Comparison of ENCODE assay signal across 1 cellular context in the genomic region with DNA sequence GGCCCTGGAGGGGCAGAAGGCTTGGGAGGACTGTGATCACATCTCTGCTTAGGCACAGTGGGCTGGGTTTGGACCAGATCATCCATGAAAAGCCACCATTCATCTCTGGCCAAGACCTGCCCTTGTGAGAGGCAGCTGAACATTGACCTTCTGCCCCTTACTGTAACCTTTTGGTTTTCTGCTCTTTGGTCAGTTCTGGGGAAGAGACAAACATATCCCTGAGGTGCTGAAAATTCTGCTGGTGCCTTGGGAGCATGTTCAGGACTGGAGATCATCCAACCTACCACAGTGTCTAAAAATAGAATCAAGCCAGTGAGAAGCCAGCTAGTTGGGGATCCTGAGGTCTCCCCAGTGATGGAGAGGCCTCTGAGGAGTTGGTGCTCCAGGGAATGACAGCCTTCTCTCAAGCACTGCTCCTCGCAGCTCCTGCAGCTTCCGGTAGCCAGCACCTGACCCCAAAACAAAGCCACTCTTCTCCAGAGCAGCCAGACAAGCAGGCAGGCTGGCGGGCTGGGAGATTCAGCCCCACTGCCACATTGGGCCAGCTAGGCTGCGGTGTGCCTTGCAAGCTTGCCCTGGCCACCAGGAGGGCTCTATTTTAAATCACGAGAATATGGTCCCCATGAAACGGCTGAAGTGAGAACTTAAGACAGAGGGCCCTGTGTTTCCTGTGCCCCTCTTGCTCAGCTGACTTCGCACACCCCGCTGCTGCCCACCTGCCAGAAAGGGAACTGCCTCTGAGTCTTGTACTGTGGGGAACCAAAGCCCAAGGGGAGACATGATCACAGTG.
TF ChIP-seq lines count a peak whose summit lies in the region.

No MANE protein-coding gene starts in this region.

TF ChIP-seq in HepG2, 621 proteins besides CTCF, POLR2A, EP300 and RAD21 (continued from another document and continues in another):
- TF ChIP-seq TGIF2 (CRISPR knock-in tag; IDR thresholded peaks at IDR 0.05) (peak; percentile 41; the same call in 1 of the 2 replicates), GFI1 (CRISPR knock-in tag; IDR thresholded peaks at IDR 0.05; ENCODE audit: borderline replicate concordance) (peak; percentile 45; the same call in 1 of the 2 replicates), SOX6 (IDR thresholded peaks at IDR 0.05) (no peak), SOX6 (CRISPR knock-in tag; IDR thresholded peaks at IDR 0.05) (peak; percentile 41; the same call in 1 of the 2 replicates), FOXM1 (CRISPR knock-in tag; IDR thresholded peaks at IDR 0.05) (no peak), AGO1 (IDR thresholded peaks at IDR 0.05; ENCODE audit: low read depth, low read length, poor library complexity, severe bottlenecking) (no peak), HES4 (CRISPR knock-in tag; IDR thresholded peaks at IDR 0.05; ENCODE audit: borderline replicate concordance) (no peak), NCOA2 (CRISPR knock-in tag; IDR thresholded peaks at IDR 0.05) (peak; percentile 38; the same call in 1 of the 2 replicates), NR2C2 (CRISPR knock-in tag; IDR thresholded peaks at IDR 0.05; ENCODE audit: borderline replicate concordance) (peak; percentile 66), ZBTB7B (CRISPR knock-in tag; IDR thresholded peaks at IDR 0.05) (0 out of 2 replicates have a peak, but pooled peaks have one; percentile 28), SNAPC2 (CRISPR knock-in tag; IDR thresholded peaks at IDR 0.05) (0 out of 2 replicates have a peak, but pooled peaks have one; percentile 54), RCOR2 (CRISPR knock-in tag; IDR thresholded peaks at IDR 0.05) (peak; percentile 64; the same call in 1 of the 2 replicates), ZNF619 (CRISPR knock-in tag; IDR thresholded peaks at IDR 0.05) (no peak), ERF (CRISPR knock-in tag; IDR thresholded peaks at IDR 0.05) (no peak), ZMYM4 (CRISPR knock-in tag; IDR thresholded peaks at IDR 0.05) (peak; percentile 65), ZFP36L2 (CRISPR knock-in tag; IDR thresholded peaks at IDR 0.05) (no peak), YEATS4 (CRISPR knock-in tag; IDR thresholded peaks at IDR 0.05; ENCODE audit: borderline replicate concordance) (no peak), ZNF781 (CRISPR knock-in tag; IDR thresholded peaks at IDR 0.05; ENCODE audit: borderline replicate concordance, not compliant biosample characterization) (no peak), SMYD3 (CRISPR knock-in tag; IDR thresholded peaks at IDR 0.05) (0 out of 2 replicates have a peak, but pooled peaks have one; percentile 40), ZNF292 (CRISPR knock-in tag; IDR thresholded peaks at IDR 0.05; ENCODE audit: borderline replicate concordance, low read depth) (peak; percentile 80), ARNTL (CRISPR knock-in tag; IDR thresholded peaks at IDR 0.05) (no peak), GABPA (IDR thresholded peaks at IDR 0.05; ENCODE audit: low read depth, low read length) (no peak), GABPA (CRISPR knock-in tag; IDR thresholded peaks at IDR 0.05; ENCODE audit: low read depth) (0 out of 2 replicates have a peak, but pooled peaks have one; percentile 17), CBFB (CRISPR knock-in tag; IDR thresholded peaks at IDR 0.05) (no peak), ZNF616 (CRISPR knock-in tag; IDR thresholded peaks at IDR 0.05; ENCODE audit: low read depth) (no peak), ZNF501 (CRISPR knock-in tag; IDR thresholded peaks at IDR 0.05) (peak; percentile 26; the same call in 1 of the 2 replicates), PPARG (CRISPR knock-in tag; conservative IDR thresholded peaks at IDR 0.05) (0 out of 2 replicates have a peak, but pooled peaks have one; percentile 41), ZNF17 (CRISPR knock-in tag; IDR thresholded peaks at IDR 0.05) (no peak), SALL1 (CRISPR knock-in tag; IDR thresholded peaks at IDR 0.05) (peak; percentile 67; the same call in 1 of the 2 replicates), ZFP37 (CRISPR knock-in tag; IDR thresholded peaks at IDR 0.05; ENCODE audit: borderline replicate concordance) (no peak), ZNF747 (CRISPR knock-in tag; IDR thresholded peaks at IDR 0.05; ENCODE audit: borderline replicate concordance) (no peak), CREM (IDR thresholded peaks at IDR 0.05) (peak; percentile 45; the same call in 1 of the 2 replicates), CREM (CRISPR knock-in tag; IDR thresholded peaks at IDR 0.05) (no peak), ZNF556 (CRISPR knock-in tag; IDR thresholded peaks at IDR 0.05; ENCODE audit: borderline replicate concordance) (peak; percentile 59), RBFOX2 (IDR thresholded peaks at IDR 0.05; ENCODE audit: low read depth, low read length) (no peak)
- TF ChIP-seq, protein P1, sequence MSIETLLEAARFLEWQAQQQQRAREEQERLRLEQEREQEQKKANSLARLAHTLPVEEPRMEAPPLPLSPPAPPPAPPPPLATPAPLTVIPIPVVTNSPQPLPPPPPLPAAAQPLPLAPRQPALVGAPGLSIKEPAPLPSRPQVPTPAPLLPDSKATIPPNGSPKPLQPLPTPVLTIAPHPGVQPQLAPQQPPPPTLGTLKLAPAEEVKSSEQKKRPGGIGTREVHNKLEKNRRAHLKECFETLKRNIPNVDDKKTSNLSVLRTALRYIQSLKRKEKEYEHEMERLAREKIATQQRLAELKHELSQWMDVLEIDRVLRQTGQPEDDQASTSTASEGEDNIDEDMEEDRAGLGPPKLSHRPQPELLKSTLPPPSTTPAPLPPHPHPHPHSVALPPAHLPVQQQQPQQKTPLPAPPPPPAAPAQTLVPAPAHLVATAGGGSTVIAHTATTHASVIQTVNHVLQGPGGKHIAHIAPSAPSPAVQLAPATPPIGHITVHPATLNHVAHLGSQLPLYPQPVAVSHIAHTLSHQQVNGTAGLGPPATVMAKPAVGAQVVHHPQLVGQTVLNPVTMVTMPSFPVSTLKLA (IDR thresholded peaks at IDR 0.05), result no peak
- TF ChIP-seq, protein P2, sequence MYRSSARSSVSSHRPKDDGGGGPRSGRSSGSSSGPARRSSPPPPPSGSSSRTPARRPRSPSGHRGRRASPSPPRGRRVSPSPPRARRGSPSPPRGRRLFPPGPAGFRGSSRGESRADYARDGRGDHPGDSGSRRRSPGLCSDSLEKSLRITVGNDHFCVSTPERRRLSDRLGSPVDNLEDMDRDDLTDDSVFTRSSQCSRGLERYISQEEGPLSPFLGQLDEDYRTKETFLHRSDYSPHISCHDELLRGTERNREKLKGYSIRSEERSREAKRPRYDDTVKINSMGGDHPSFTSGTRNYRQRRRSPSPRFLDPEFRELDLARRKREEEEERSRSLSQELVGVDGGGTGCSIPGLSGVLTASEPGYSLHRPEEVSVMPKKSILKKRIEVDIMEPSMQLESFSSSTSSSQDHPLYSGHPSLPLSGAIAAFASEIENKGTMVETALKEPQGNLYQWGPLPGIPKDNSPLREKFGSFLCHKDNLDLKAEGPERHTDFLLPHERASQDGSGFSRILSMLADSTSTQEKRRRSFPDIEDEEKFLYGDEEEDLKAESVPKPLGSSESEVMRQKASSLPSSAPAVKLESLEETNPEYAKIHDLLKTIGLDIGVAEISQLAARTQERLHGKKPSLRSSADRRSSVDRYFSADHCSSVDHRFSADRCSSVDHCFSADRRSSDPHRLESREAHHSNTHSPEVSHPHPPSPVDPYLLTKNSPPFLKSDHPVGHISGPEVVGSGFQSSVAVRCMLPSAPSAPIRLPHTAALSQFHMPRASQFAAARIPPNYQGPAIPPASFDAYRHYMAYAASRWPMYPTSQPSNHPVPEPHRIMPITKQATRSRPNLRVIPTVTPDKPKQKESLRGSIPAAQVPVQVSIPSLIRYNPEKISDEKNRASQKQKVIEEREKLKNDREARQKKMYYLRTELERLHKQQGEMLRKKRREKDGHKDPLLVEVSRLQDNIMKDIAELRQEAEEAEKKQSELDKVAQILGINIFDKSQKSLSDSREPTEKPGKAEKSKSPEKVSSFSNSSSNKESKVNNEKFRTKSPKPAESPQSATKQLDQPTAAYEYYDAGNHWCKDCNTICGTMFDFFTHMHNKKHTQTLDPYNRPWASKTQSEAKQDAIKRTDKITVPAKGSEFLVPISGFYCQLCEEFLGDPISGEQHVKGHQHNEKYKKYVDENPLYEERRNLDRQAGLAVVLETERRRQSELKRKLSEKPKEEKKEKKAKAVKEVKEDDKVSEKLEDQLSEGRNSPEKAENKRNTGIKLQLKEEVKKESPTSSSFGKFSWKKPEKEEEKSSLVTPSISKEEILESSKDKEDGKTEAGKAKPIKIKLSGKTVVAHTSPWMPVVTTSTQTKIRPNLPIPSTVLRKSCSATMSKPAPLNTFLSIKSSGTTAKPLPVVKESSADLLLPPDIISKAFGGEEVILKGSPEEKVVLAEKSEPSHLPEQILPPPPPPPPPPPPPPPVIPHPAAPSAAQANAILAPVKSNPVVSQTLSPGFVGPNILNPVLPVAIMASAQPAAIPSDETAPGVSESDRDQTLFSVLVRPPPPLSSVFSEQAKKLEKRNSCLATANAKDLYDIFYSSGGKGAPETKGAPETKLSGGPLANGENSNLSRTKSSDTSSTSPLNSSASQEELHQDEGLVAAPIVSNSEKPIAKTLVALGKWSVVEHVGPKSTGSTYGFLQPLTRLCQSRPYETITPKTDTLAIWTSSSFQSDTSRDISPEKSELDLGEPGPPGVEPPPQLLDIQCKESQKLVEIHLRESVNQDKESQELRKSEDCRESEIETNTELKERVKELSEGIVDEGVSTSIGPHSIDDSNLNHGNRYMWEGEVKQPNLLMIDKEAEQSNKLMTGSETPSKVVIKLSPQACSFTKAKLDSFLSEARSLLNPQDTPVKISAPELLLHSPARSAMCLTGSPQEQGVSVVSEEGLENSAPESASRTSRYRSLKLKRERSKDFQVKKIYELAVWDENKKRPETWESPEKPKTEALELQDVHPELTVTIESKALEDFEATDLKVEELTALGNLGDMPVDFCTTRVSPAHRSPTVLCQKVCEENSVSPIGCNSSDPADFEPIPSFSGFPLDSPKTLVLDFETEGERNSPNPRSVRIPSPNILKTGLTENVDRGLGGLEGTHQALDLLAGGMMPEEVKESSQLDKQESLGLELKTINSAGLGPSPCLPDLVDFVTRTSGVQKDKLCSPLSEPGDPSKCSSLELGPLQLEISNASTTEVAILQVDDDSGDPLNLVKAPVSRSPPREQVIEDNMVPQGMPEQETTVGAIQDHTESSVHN (CRISPR knock-in tag; IDR thresholded peaks at IDR 0.05), result no peak
- TF ChIP-seq, protein P3, sequence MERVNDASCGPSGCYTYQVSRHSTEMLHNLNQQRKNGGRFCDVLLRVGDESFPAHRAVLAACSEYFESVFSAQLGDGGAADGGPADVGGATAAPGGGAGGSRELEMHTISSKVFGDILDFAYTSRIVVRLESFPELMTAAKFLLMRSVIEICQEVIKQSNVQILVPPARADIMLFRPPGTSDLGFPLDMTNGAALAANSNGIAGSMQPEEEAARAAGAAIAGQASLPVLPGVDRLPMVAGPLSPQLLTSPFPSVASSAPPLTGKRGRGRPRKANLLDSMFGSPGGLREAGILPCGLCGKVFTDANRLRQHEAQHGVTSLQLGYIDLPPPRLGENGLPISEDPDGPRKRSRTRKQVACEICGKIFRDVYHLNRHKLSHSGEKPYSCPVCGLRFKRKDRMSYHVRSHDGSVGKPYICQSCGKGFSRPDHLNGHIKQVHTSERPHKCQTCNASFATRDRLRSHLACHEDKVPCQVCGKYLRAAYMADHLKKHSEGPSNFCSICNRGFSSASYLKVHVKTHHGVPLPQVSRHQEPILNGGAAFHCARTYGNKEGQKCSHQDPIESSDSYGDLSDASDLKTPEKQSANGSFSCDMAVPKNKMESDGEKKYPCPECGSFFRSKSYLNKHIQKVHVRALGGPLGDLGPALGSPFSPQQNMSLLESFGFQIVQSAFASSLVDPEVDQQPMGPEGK (CRISPR knock-in tag; IDR thresholded peaks at IDR 0.05), result 0 out of 2 replicates have a peak, but pooled peaks have one; percentile 23
- TF ChIP-seq, protein P4, sequence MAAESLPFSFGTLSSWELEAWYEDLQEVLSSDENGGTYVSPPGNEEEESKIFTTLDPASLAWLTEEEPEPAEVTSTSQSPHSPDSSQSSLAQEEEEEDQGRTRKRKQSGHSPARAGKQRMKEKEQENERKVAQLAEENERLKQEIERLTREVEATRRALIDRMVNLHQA (CRISPR knock-in tag; IDR thresholded peaks at IDR 0.05), result no peak
- TF ChIP-seq, protein P5, sequence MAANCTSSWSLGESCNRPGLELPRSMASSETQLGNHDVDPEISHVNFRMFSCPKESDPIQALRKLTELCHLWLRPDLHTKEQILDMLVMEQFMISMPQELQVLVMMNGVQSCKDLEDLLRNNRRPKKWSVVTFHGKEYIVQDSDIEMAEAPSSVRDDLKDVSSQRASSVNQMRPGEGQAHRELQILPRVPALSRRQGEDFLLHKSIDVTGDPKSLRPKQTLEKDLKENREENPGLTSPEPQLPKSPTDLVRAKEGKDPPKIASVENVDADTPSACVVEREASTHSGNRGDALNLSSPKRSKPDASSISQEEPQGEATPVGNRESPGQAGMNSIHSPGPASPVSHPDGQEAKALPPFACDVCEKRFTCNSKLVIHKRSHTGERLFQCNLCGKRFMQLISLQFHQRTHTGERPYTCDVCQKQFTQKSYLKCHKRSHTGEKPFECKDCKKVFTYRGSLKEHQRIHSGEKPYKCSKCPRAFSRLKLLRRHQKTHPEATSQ (CRISPR knock-in tag; IDR thresholded peaks at IDR 0.05; ENCODE audit: borderline replicate concordance), result 0 out of 2 replicates have a peak, but pooled peaks have one; percentile 53
- TF ChIP-seq, protein P6, sequence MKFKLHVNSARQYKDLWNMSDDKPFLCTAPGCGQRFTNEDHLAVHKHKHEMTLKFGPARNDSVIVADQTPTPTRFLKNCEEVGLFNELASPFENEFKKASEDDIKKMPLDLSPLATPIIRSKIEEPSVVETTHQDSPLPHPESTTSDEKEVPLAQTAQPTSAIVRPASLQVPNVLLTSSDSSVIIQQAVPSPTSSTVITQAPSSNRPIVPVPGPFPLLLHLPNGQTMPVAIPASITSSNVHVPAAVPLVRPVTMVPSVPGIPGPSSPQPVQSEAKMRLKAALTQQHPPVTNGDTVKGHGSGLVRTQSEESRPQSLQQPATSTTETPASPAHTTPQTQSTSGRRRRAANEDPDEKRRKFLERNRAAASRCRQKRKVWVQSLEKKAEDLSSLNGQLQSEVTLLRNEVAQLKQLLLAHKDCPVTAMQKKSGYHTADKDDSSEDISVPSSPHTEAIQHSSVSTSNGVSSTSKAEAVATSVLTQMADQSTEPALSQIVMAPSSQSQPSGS (CRISPR knock-in tag; IDR thresholded peaks at IDR 0.05), result peak; percentile 27; the same call in 1 of the 2 replicates
- TF ChIP-seq, protein P7, sequence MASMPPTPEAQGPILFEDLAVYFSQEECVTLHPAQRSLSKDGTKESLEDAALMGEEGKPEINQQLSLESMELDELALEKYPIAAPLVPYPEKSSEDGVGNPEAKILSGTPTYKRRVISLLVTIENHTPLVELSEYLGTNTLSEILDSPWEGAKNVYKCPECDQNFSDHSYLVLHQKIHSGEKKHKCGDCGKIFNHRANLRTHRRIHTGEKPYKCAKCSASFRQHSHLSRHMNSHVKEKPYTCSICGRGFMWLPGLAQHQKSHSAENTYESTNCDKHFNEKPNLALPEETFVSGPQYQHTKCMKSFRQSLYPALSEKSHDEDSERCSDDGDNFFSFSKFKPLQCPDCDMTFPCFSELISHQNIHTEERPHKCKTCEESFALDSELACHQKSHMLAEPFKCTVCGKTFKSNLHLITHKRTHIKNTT (CRISPR knock-in tag; IDR thresholded peaks at IDR 0.05), result no peak
- TF ChIP-seq, protein P8, sequence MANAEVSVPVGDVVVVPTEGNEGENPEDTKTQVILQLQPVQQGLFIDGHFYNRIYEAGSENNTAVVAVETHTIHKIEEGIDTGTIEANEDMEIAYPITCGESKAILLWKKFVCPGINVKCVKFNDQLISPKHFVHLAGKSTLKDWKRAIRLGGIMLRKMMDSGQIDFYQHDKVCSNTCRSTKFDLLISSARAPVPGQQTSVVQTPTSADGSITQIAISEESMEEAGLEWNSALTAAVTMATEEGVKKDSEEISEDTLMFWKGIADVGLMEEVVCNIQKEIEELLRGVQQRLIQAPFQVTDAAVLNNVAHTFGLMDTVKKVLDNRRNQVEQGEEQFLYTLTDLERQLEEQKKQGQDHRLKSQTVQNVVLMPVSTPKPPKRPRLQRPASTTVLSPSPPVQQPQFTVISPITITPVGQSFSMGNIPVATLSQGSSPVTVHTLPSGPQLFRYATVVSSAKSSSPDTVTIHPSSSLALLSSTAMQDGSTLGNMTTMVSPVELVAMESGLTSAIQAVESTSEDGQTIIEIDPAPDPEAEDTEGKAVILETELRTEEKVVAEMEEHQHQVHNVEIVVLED (CRISPR knock-in tag; IDR thresholded peaks at IDR 0.05; ENCODE audit: borderline replicate concordance), result no peak; the same call in 1 of the 2 replicates
